In genomic region chr17:49230636-49231562, GRCh38 we compare ENCODE assay signal across 8 cellular contexts. TPM values are rescaled to one million over a fixed set of nuclear protein-coding genes. Genes with fewer than 3 reads are reported as not detected.
A peak's percentile ranks its signal among the peaks of the same experiment; 100 is the strongest.
DNase-seq lines count a peak whose midpoint lies in the region; ATAC-seq and TF ChIP-seq lines count a peak whose summit lies in the region.

Gene PHOSPHO1 (minus strand): TSS chr17:49230787. CDS start chr17:49226691, 4,096 bp downstream.

- H3K27me3 ChIP-seq in HUES6 (ENCODE audit: control insufficient read depth, insufficient read depth, low read length) (peaks cover 56% of the 10 kb centered on the region), Panc1 (ENCODE audit: control insufficient read depth, insufficient read depth, low read length) (peaks cover 5% of the 10 kb centered on the region; the same call in 1 of the 2 replicates)

- peaks cover 24% of the 10 kb centered on the region for H3K4me1 Mint-ChIP-seq in activated T-helper 1 cell treated with anti-CD3 and anti-CD28 coated beads, Interleukin-12 subunit alpha, Interleukin-12 subunit beta, Interleukin-2, Interleukin-4 antibody, amounts not matched to agents 30 ng/mL and 10 ng/mL and 1 ng/mL, durations not matched to agents 14 hours and 24 hours and 36 hours (ENCODE audit: low read depth)
- peaks cover 19 to 21% of the 10 kb centered on the region in 2 donors for H3K4me1 Mint-ChIP-seq in natural killer cell treated with Interleukin-12 subunit alpha and Interleukin-12 subunit beta and Interleukin-15 and Interleukin-18, amount 100 ng/mL, for 72 hours (ENCODE audit: low read depth in 2 of 2)

- H3K36me3 ChIP-seq in HUES6 (ENCODE audit: control insufficient read depth, insufficient read depth, low read length): no peaks in the 10 kb centered on the region
- no peaks in the 10 kb centered on the region; the same call in 1 of the 2 replicates for H3K36me3 ChIP-seq in Panc1 (ENCODE audit: control insufficient read depth, insufficient read depth, low read length)

- H3K9me3 ChIP-seq in HUES6 (ENCODE audit: control insufficient read depth, insufficient read depth, low read depth, low read length) (no peaks in the 10 kb centered on the region), Panc1 (ENCODE audit: control insufficient read depth, insufficient read depth, low read depth, low read length) (no peaks in the 10 kb centered on the region)

- H3K9ac ChIP-seq in HUES6 (ENCODE audit: low read length): peak within 1 kb of the TSS; percentile 37

- CTCF ChIA-PET in Panc1 (lab: Charles Lee): interaction anchor here (0.5 to 1.2 kb wide), 3 partner anchors 18 to 327 kb away, joined by 3 to 6 read pairs (median 5); no protein-coding TSS in a partner anchor

- ATAC-seq in GM21381 (IDR thresholded peaks at IDR 0.05; ENCODE audit: unreplicated experiment) (peak; percentile 96), Panc1 (peak; percentile 95)
- peak; percentile 97 to 99 for ATAC-seq in natural killer cell treated with Interleukin-12 subunit alpha and Interleukin-12 subunit beta and Interleukin-15 and Interleukin-18, amount 100 ng/mL, for 72 hours

- H3K27ac ChIP-seq in HUES6 (ENCODE audit: low read depth, low read length) (no peak within 1 kb of the TSS), Panc1 (ENCODE audit: low read length) (no peak within 1 kb of the TSS; the same call in 1 of the 2 replicates)

- intact Hi-C loops in Panc1 (cut with micrococcal nuclease; ENCODE audit: unreplicated experiment): loop anchor here (2.0 kb wide), 1 partner anchor 68 kb away; no protein-coding TSS in a partner anchor
- intact Hi-C loops in activated T-helper 1 cell treated with anti-CD3 and anti-CD28 coated beads, Interleukin-12 subunit alpha, Interleukin-12 subunit beta, Interleukin-2, Interleukin-4 antibody, amounts not matched to agents 30 ng/mL and 10 ng/mL and 1 ng/mL, durations not matched to agents 14 hours and 24 hours and 36 hours (cut with micrococcal nuclease): loop anchor here (1.0 to 5.0 kb wide), 5 partner anchors 29 to 181 kb away; partner anchors contain the start of gene PHB1

- in situ Hi-C loops in Panc1 (cut with HindIII; ENCODE audit: low pct_unique_long_range_greater_than_20kb, low sequenced_read_pairs): no loop called here

- H3K4me3 Mint-ChIP-seq in activated T-helper 1 cell treated with anti-CD3 and anti-CD28 coated beads, Interleukin-12 subunit alpha, Interleukin-12 subunit beta, Interleukin-2, Interleukin-4 antibody, amounts not matched to agents 30 ng/mL and 10 ng/mL and 1 ng/mL, durations not matched to agents 14 hours and 24 hours and 36 hours: peak within 1 kb of the TSS; percentile 87
- peak within 1 kb of the TSS; percentile 82 for H3K4me3 Mint-ChIP-seq in natural killer cell treated with Interleukin-12 subunit alpha and Interleukin-12 subunit beta and Interleukin-15 and Interleukin-18, amount 100 ng/mL, for 72 hours

- no TSS peak for BruUV-seq in Panc1 (replicated peaks; lab: Mats Ljungman, UMichigan)

- POLR2A ChIA-PET in Panc1 (lab: Charles Lee): no interaction called here

- peak; percentile 85 for DNase-seq in COLO829 (ENCODE audit: low spot score)
- no peak for DNase-seq in Panc1 (ENCODE audit: low read depth, low spot score)
- DNase-seq in activated T-helper 1 cell treated with anti-CD3 and anti-CD28 coated beads, Interleukin-12 subunit alpha, Interleukin-12 subunit beta, Interleukin-2, Interleukin-4 antibody, amounts not matched to agents 30 ng/mL and 10 ng/mL and 1 ng/mL, durations not matched to agents 14 hours and 24 hours and 36 hours (ENCODE audit: low spot score): peak; percentile 82
- peak; percentile 67 for DNase-seq in fibroblast of peridontal ligament (ENCODE audit: extremely low read depth)
- DNase-seq in natural killer cell treated with Interleukin-12 subunit alpha and Interleukin-12 subunit beta and Interleukin-15 and Interleukin-18, amount 100 ng/mL, for 72 hours (ENCODE audit: low spot score): peak; percentile 90
- peak; percentile 71 to 85 (median 80) for DNase-seq in stimulated activated naive CD4-positive, alpha-beta T cell (lab: John Stamatoyannopoulos, UW)

- H3K36me3 Mint-ChIP-seq in activated T-helper 1 cell treated with anti-CD3 and anti-CD28 coated beads, Interleukin-12 subunit alpha, Interleukin-12 subunit beta, Interleukin-2, Interleukin-4 antibody, amounts not matched to agents 30 ng/mL and 10 ng/mL and 1 ng/mL, durations not matched to agents 14 hours and 24 hours and 36 hours (ENCODE audit: low read depth): peaks cover 1% of the 10 kb centered on the region
- no peaks in the 10 kb centered on the region for H3K36me3 Mint-ChIP-seq in natural killer cell treated with Interleukin-12 subunit alpha and Interleukin-12 subunit beta and Interleukin-15 and Interleukin-18, amount 100 ng/mL, for 72 hours

- no peak within 1 kb of the TSS for H3K27ac Mint-ChIP-seq in activated T-helper 1 cell treated with anti-CD3 and anti-CD28 coated beads, Interleukin-12 subunit alpha, Interleukin-12 subunit beta, Interleukin-2, Interleukin-4 antibody, amounts not matched to agents 30 ng/mL and 10 ng/mL and 1 ng/mL, durations not matched to agents 14 hours and 24 hours and 36 hours
- H3K27ac Mint-ChIP-seq in natural killer cell treated with Interleukin-12 subunit alpha and Interleukin-12 subunit beta and Interleukin-15 and Interleukin-18, amount 100 ng/mL, for 72 hours: peak within 1 kb of the TSS in 1 of 2 donors; percentile 64

- H3K4me3 ChIP-seq in HUES6 (ENCODE audit: low read depth, low read length) (peak within 1 kb of the TSS; percentile 88), Panc1 (ENCODE audit: low read depth in 2 of 2, low read length in 2 of 2) (peak within 1 kb of the TSS; percentile 61 to 86)

- no peak for TF ChIP-seq CTCF in Panc1 (IDR thresholded peaks at IDR 0.05)

- H3K27me3 Mint-ChIP-seq in activated T-helper 1 cell treated with anti-CD3 and anti-CD28 coated beads, Interleukin-12 subunit alpha, Interleukin-12 subunit beta, Interleukin-2, Interleukin-4 antibody, amounts not matched to agents 30 ng/mL and 10 ng/mL and 1 ng/mL, durations not matched to agents 14 hours and 24 hours and 36 hours (ENCODE audit: insufficient read depth): peaks cover 37% of the 10 kb centered on the region
- peaks cover 0 to 2% of the 10 kb centered on the region in 2 donors for H3K27me3 Mint-ChIP-seq in natural killer cell treated with Interleukin-12 subunit alpha and Interleukin-12 subunit beta and Interleukin-15 and Interleukin-18, amount 100 ng/mL, for 72 hours

- H3K9me3 Mint-ChIP-seq in activated T-helper 1 cell treated with anti-CD3 and anti-CD28 coated beads, Interleukin-12 subunit alpha, Interleukin-12 subunit beta, Interleukin-2, Interleukin-4 antibody, amounts not matched to agents 30 ng/mL and 10 ng/mL and 1 ng/mL, durations not matched to agents 14 hours and 24 hours and 36 hours: no peaks in the 10 kb centered on the region
- no peaks in the 10 kb centered on the region for H3K9me3 Mint-ChIP-seq in natural killer cell treated with Interleukin-12 subunit alpha and Interleukin-12 subunit beta and Interleukin-15 and Interleukin-18, amount 100 ng/mL, for 72 hours

- peaks cover 15% of the 10 kb centered on the region for H3K4me1 ChIP-seq in HUES6 (ENCODE audit: control insufficient read depth, insufficient read depth, low read length)
- H3K4me1 ChIP-seq in Panc1 (ENCODE audit: control insufficient read depth, insufficient read depth, low read length): peaks cover 10% of the 10 kb centered on the region

RNA-seq across cellular contexts. Expression of gene PHOSPHO1, which starts in this region (rescaled TPM):
- total RNA-seq in Panc1 (2021; ENCODE audit: unreplicated experiment): 0.54 TPM
- polyA plus RNA-seq in Panc1 (2012; ENCODE audit: insufficient read length): 0.34 TPM
- total RNA-seq in activated T-helper 1 cell treated with anti-CD3 and anti-CD28 coated beads, Interleukin-12 subunit alpha, Interleukin-12 subunit beta, Interleukin-2, Interleukin-4 antibody, amounts not matched to agents 30 ng/mL and 10 ng/mL and 1 ng/mL, durations not matched to agents 14 hours and 24 hours and 36 hours: 0.37 TPM in 1 of 2 replicates, not detected in the other
- not detected for total RNA-seq in natural killer cell treated with Interleukin-12 subunit alpha and Interleukin-12 subunit beta and Interleukin-15 and Interleukin-18, amount 100 ng/mL, for 72 hours

Comparison
In these comparisons a context has a peak if more than half of its experiments do, and no peak if none do; other contexts are left out.
1. Peak in ATAC-seq and H3K4me3 ChIP-seq in Panc1; RNA of the gene not detected or under 1 TPM.
2. Peak in DNase-seq in activated T-helper 1 cell treated with anti-CD3 and anti-CD28 coated beads, Interleukin-12 subunit alpha, Interleukin-12 subunit beta, Interleukin-2, Interleukin-4 antibody, amounts not matched to agents 30 ng/mL and 10 ng/mL and 1 ng/mL, durations not matched to agents 14 hours and 24 hours and 36 hours; RNA of the gene not detected or under 1 TPM.
3. Peak in DNase-seq and ATAC-seq in natural killer cell treated with Interleukin-12 subunit alpha and Interleukin-12 subunit beta and Interleukin-15 and Interleukin-18, amount 100 ng/mL, for 72 hours; RNA of the gene not detected or under 1 TPM.